In genomic region chr2:173400760-173401159, GRCh38 we compare ENCODE assay signal across 9 cellular contexts. TPM values are rescaled to one million over a fixed set of nuclear protein-coding genes. Genes with fewer than 3 reads are reported as not detected.
DNase-seq lines count a peak whose midpoint lies in the region; ATAC-seq, FAIRE-seq and TF ChIP-seq lines count a peak whose summit lies in the region.
"Had no signal": no experiment of that assay in that cellular context is flagged by ENCODE, and none has a peak within 500 bp of the region (broad histone marks: within the 10 kb centered on the region; RNA-seq: fewer than 3 reads in every experiment).

No MANE protein-coding gene starts in this region.

- peak; percentile 14 to 53; a peak in 2 of 4 replicates for TF ChIP-seq RAD21 in K562 (CRISPR knock-in tag; conservative IDR thresholded peaks at IDR 0.05 in 1 of 2, IDR thresholded peaks at IDR 0.05 in 1 of 2)

- H3K27me3 Mint-ChIP-seq in activated CD8-positive, alpha-beta T cell treated with anti-CD3 and anti-CD28 coated beads for 36 hours, result peaks cover 38% of the 10 kb centered on the region
- H3K27me3 Mint-ChIP-seq in activated CD8-positive, alpha-beta T cell treated with anti-CD3 and anti-CD28 coated beads, Interleukin-2, amount 10 ng/mL, durations not matched to agents 7 days and 5 days (ENCODE audit: low read depth), result peaks cover 50% of the 10 kb centered on the region
- H3K27me3 Mint-ChIP-seq in CD8-positive, alpha-beta memory T cell, result peaks cover 40 to 73% of the 10 kb centered on the region in 2 donors

- no peaks in the 10 kb centered on the region for H3K9me3 Mint-ChIP-seq in activated CD8-positive, alpha-beta T cell treated with anti-CD3 and anti-CD28 coated beads for 36 hours
- no peaks in the 10 kb centered on the region for H3K9me3 Mint-ChIP-seq in activated CD8-positive, alpha-beta T cell treated with anti-CD3 and anti-CD28 coated beads, Interleukin-2, amount 10 ng/mL, durations not matched to agents 7 days and 5 days (ENCODE audit: insufficient read depth)
- H3K9me3 Mint-ChIP-seq in CD8-positive, alpha-beta memory T cell, result no peaks in the 10 kb centered on the region

- BruUV-seq in K562 (replicated peaks; lab: Mats Ljungman, UMichigan), result no TSS peak

- H3K4me1 Mint-ChIP-seq in activated CD8-positive, alpha-beta T cell treated with anti-CD3 and anti-CD28 coated beads for 36 hours (ENCODE audit: low read depth), result peaks cover 4% of the 10 kb centered on the region
- peaks cover 7% of the 10 kb centered on the region for H3K4me1 Mint-ChIP-seq in activated CD8-positive, alpha-beta T cell treated with anti-CD3 and anti-CD28 coated beads, Interleukin-2, amount 10 ng/mL, durations not matched to agents 7 days and 5 days (ENCODE audit: low read depth)
- H3K4me1 Mint-ChIP-seq in CD8-positive, alpha-beta memory T cell, result peaks cover 4 to 9% (median 7%) of the 10 kb centered on the region in 3 donors

- FAIRE-seq in K562 (lab: Jason Lieb, UNC), result peak; percentile 66

- no peak overlapping the region for H3K4me3 Mint-ChIP-seq in activated CD8-positive, alpha-beta T cell treated with anti-CD3 and anti-CD28 coated beads for 36 hours
- H3K4me3 Mint-ChIP-seq in activated CD8-positive, alpha-beta T cell treated with anti-CD3 and anti-CD28 coated beads, Interleukin-2, amount 10 ng/mL, durations not matched to agents 7 days and 5 days, result no peak overlapping the region
- H3K4me3 Mint-ChIP-seq in CD8-positive, alpha-beta memory T cell, result no peak overlapping the region

- no peaks in the 10 kb centered on the region for H3K36me3 ChIP-seq in K562 (ENCODE audit: control insufficient read depth, insufficient read depth, low read length)
- H3K36me3 ChIP-seq in tibial nerve, result no peaks in the 10 kb centered on the region
- H3K36me3 ChIP-seq in CD8-positive, alpha-beta memory T cell (ENCODE audit: insufficient read depth, low read length), result no peaks in the 10 kb centered on the region
- H3K36me3 ChIP-seq: neutrophil had no signal

- peak; percentile 15 for DNase-seq in activated CD8-positive, alpha-beta T cell treated with anti-CD3 and anti-CD28 coated beads for 36 hours
- DNase-seq in activated CD8-positive, alpha-beta T cell treated with anti-CD3 and anti-CD28 coated beads, Interleukin-2, amount 10 ng/mL, durations not matched to agents 7 days and 5 days, result no peak
- DNase-seq in NCI-H1105 (lab: John Stamatoyannopoulos, UW), result peak; percentile 9
- peak in 3 of 4 experiments; percentile 24 to 61 (median 49) for DNase-seq in K562 (ENCODE audit: extremely low read depth in 1 of 4, low spot score in 3 of 4)
- DNase-seq in tibial nerve (ENCODE audit: low spot score in 2 of 2), result no peak
- DNase-seq in CD8-positive, alpha-beta memory T cell, result no peak
- DNase-seq in DMS114 treated with DMSO at 0.1 percent for 48 hours (lab: John Stamatoyannopoulos, UW; ENCODE audit: unreplicated experiment), result no peak

- no peaks in the 10 kb centered on the region for H3K79me2 ChIP-seq in K562 (ENCODE audit: control insufficient read depth, insufficient read depth, low read length)

- H3K4me1 ChIP-seq in K562 (replicated peaks in 1 of 2; ENCODE audit: control insufficient read depth in 2 of 2, insufficient read depth in 2 of 2, low read length in 2 of 2) (no peaks in the 10 kb centered on the region), tibial nerve (peaks cover 0 to 16% (median 4%) of the 10 kb centered on the region in 4 donors)
- H3K4me1 ChIP-seq in CD8-positive, alpha-beta memory T cell (ENCODE audit: insufficient read depth, low read length), result no peaks in the 10 kb centered on the region

- in situ Hi-C loops in K562 (cut with MboI), result loop anchor here (5.0 kb wide), 1 partner anchor 947 kb away; no protein-coding TSS in a partner anchor

- H3K36me3 Mint-ChIP-seq in activated CD8-positive, alpha-beta T cell treated with anti-CD3 and anti-CD28 coated beads for 36 hours (ENCODE audit: low read depth), result no peaks in the 10 kb centered on the region
- no peaks in the 10 kb centered on the region for H3K36me3 Mint-ChIP-seq in activated CD8-positive, alpha-beta T cell treated with anti-CD3 and anti-CD28 coated beads, Interleukin-2, amount 10 ng/mL, durations not matched to agents 7 days and 5 days (ENCODE audit: low read depth)
- no peaks in the 10 kb centered on the region for H3K36me3 Mint-ChIP-seq in CD8-positive, alpha-beta memory T cell

- H3K27ac Mint-ChIP-seq in activated CD8-positive, alpha-beta T cell treated with anti-CD3 and anti-CD28 coated beads for 36 hours, result no peak overlapping the region
- no peak overlapping the region for H3K27ac Mint-ChIP-seq in activated CD8-positive, alpha-beta T cell treated with anti-CD3 and anti-CD28 coated beads, Interleukin-2, amount 10 ng/mL, durations not matched to agents 7 days and 5 days
- H3K27ac Mint-ChIP-seq in CD8-positive, alpha-beta memory T cell, result no peak overlapping the region

- TF ChIP-seq EP300 in K562 (IDR thresholded peaks at IDR 0.05; ENCODE audit: low read length), result no peak
- no peak for TF ChIP-seq EP300 in tibial nerve (IDR thresholded peaks at IDR 0.05)

- POLR2A ChIA-PET in activated CD8-positive, alpha-beta T cell treated with anti-CD3 and anti-CD28 coated beads for 36 hours (lab: Charles Lee), result no interaction called here
- POLR2A ChIA-PET in activated CD8-positive, alpha-beta T cell treated with anti-CD3 and anti-CD28 coated beads, Interleukin-2, amount 10 ng/mL, durations not matched to agents 7 days and 5 days (lab: Charles Lee), result no interaction called here
- POLR2A ChIA-PET in K562 (lab: Yijun Ruan, JAX), result interaction anchor here (1.0 to 1.1 kb wide), 2 partner anchors 13 to 373 kb away, joined by 3 read pairs; no protein-coding TSS in a partner anchor
- POLR2A ChIA-PET in CD8-positive, alpha-beta memory T cell (lab: Charles Lee), result no interaction called here

- H3K4me2 ChIP-seq in K562 (ENCODE audit: insufficient read depth, low read length), result peak overlapping the region; percentile 30; the same call in 1 of the 2 replicates

- H3K9me3 ChIP-seq in K562 (replicated peaks; ENCODE audit: control insufficient read depth, insufficient read depth, low read depth, low read length) (no peaks in the 10 kb centered on the region), tibial nerve (no peaks in the 10 kb centered on the region)
- no peaks in the 10 kb centered on the region for H3K9me3 ChIP-seq in CD8-positive, alpha-beta memory T cell (ENCODE audit: low read length)
- H3K9me3 ChIP-seq: neutrophil had no signal

- no peak for TF ChIP-seq POLR2A in K562 (conservative IDR thresholded peaks at IDR 0.05)
- no peak for TF ChIP-seq POLR2A in tibial nerve (IDR thresholded peaks at IDR 0.05)

- H3K4me3 ChIP-seq in K562 (no peak overlapping the region), tibial nerve (no peak overlapping the region)
- H3K4me3 ChIP-seq in CD8-positive, alpha-beta memory T cell (ENCODE audit: low read length), result no peak overlapping the region

- H2AFZ ChIP-seq in K562 (ENCODE audit: low read depth, low read length), result 0 out of 2 replicates have a peak overlapping the region, but pooled peaks have one; percentile 4

- WGBS in K562 (ENCODE audit: insufficient coverage, low coverage, missing lambda C conversion rate), result 2% methylated on average over 4 of the region's 4 CpGs
- 16 to 38% methylated on average over 4 of the region's 4 CpGs for WGBS in tibial nerve, 2 donors

- TF ChIP-seq CTCF in activated CD8-positive, alpha-beta T cell treated with anti-CD3 and anti-CD28 coated beads for 36 hours (IDR thresholded peaks at IDR 0.05), result peak; percentile 38
- TF ChIP-seq CTCF in K562 (IDR thresholded peaks at IDR 0.05 in 2 of 3, conservative IDR thresholded peaks at IDR 0.05 in 1 of 3; ENCODE audit: insufficient read depth in 2 of 3, low read depth in 1 of 3, low read length in 3 of 3), result peak; percentile 57 to 61 (median 59)
- peak in 3 of 5 experiments; percentile 13 to 23 (median 13) for TF ChIP-seq CTCF in tibial nerve (IDR thresholded peaks at IDR 0.05)

- no peaks in the 10 kb centered on the region for H3K9me1 ChIP-seq in K562 (ENCODE audit: control insufficient read depth, insufficient read depth, low read length)

- H3K27me3 ChIP-seq in K562 (ENCODE audit: control insufficient read depth in 2 of 2, insufficient read depth in 2 of 2, low read length in 2 of 2), result peaks cover 36 to 50% of the 10 kb centered on the region in 2 experiments
- peaks cover 0 to 83% of the 10 kb centered on the region in 2 donors for H3K27me3 ChIP-seq in tibial nerve
- H3K27me3 ChIP-seq in CD8-positive, alpha-beta memory T cell (ENCODE audit: insufficient read depth, low read length, poor library complexity, severe bottlenecking), result peaks cover 27% of the 10 kb centered on the region

- intact Hi-C loops in activated CD8-positive, alpha-beta T cell treated with anti-CD3 and anti-CD28 coated beads for 36 hours (cut with micrococcal nuclease), result loop anchor here (5.0 kb wide), 2 partner anchors 642 to 942 kb away; no protein-coding TSS in a partner anchor
- intact Hi-C loops in K562 (cut with micrococcal nuclease), result loop anchor here (2.0 to 5.0 kb wide), 2 partner anchors 374 to 652 kb away; no protein-coding TSS in a partner anchor

- CTCF ChIA-PET in activated CD8-positive, alpha-beta T cell treated with anti-CD3 and anti-CD28 coated beads for 36 hours (lab: Charles Lee), result interaction anchor here (0.6 to 3.2 kb wide), 15 partner anchors 16 to 943 kb away, joined by 3 to 11 read pairs (median 3); no protein-coding TSS in a partner anchor
- CTCF ChIA-PET in activated CD8-positive, alpha-beta T cell treated with anti-CD3 and anti-CD28 coated beads, Interleukin-2, amount 10 ng/mL, durations not matched to agents 7 days and 5 days (lab: Charles Lee), result interaction anchor here (1.1 to 3.9 kb wide), 11 partner anchors 20 to 949 kb away, joined by 3 to 34 read pairs (median 7); no protein-coding TSS in a partner anchor
- CTCF ChIA-PET in K562 (lab: Yijun Ruan, JAX; ENCODE audit: low intra/inter-chr PET ratio), result interaction anchor here (2.2 to 3.8 kb wide), 2 partner anchors 167 to 945 kb away, joined by 4 to 11 read pairs; no protein-coding TSS in a partner anchor
- CTCF ChIA-PET in CD8-positive, alpha-beta memory T cell (lab: Charles Lee), result interaction anchor here (1.2 to 5.5 kb wide), 5 partner anchors 12 to 944 kb away, joined by 3 to 47 read pairs (median 3); no protein-coding TSS in a partner anchor

- no peaks in the 10 kb centered on the region for H4K20me1 ChIP-seq in K562 (replicated peaks; ENCODE audit: control insufficient read depth, insufficient read depth, low read length)

- H3K27ac ChIP-seq in K562 (ENCODE audit: extremely low read depth, low read depth, low read length) (no peak overlapping the region), tibial nerve (no peak overlapping the region)
- H3K27ac ChIP-seq in CD8-positive, alpha-beta memory T cell (ENCODE audit: low read depth, low read length), result no peak overlapping the region
- H3K27ac ChIP-seq: neutrophil had no signal

- H3K9ac ChIP-seq in K562 (ENCODE audit: insufficient read depth in 1 of 2, low read depth in 2 of 2, low read length in 2 of 2), result no peak overlapping the region

- ATAC-seq in activated CD8-positive, alpha-beta T cell treated with anti-CD3 and anti-CD28 coated beads for 36 hours, result no peak
- ATAC-seq in activated CD8-positive, alpha-beta T cell treated with anti-CD3 and anti-CD28 coated beads, Interleukin-2, amount 10 ng/mL, durations not matched to agents 7 days and 5 days, result no peak
- ATAC-seq in K562, result peak; percentile 83
- no peak for ATAC-seq in GM19328 (IDR thresholded peaks at IDR 0.05; ENCODE audit: unreplicated experiment)

RNA-seq across cellular contexts. Expression of gene CDCA7, which starts 46.1 kb away (rescaled TPM):
- 10 to 100 TPM; 88.5 to 91.7 TPM for total RNA-seq in activated CD8-positive, alpha-beta T cell treated with anti-CD3 and anti-CD28 coated beads for 36 hours
- 100 to 1,000 TPM; 115 to 119 TPM for total RNA-seq in activated CD8-positive, alpha-beta T cell treated with anti-CD3 and anti-CD28 coated beads, Interleukin-2, amount 10 ng/mL, durations not matched to agents 7 days and 5 days
- 62.9 and 117 TPM in 2 replicates for total RNA-seq in K562 (2011; cell fraction: chromatin; rRNA removed; ENCODE audit: low replicate concordance)
- 32.5 and 35.9 TPM in 2 replicates for total RNA-seq in K562 (2011; cell fraction: nucleolus; rRNA removed)
- total RNA-seq in K562 (2011; cell fraction: nucleoplasm; rRNA removed), result 55.9 and 67.6 TPM in 2 replicates
- 43.8 and 57.6 TPM in 2 replicates for total RNA-seq in K562 (2014; rRNA removed)
- 51.0 and 51.8 TPM in 2 replicates for total RNA-seq in K562 (2014; rRNA removed; fragmentation: Illumina TruSeq; extraction: Trizol)
- total RNA-seq in K562 (2015; rRNA removed; fragmentation: Illumina TruSeq; extraction: Trizol), result 45.8 and 48.0 TPM in 2 replicates
- total RNA-seq in K562 (2021), result 65.8 and 66.8 TPM in 2 replicates
- polyA plus RNA-seq in K562 (2011; rRNA removed), result 121 and 122 TPM in 2 replicates
- polyA plus RNA-seq in K562 (2011; cell fraction: cytosol; rRNA removed), result 47.5 and 73.0 TPM in 2 replicates
- polyA plus RNA-seq in K562 (2011; cell fraction: nucleus; rRNA removed), result 257 and 276 TPM in 2 replicates
- polyA plus RNA-seq in K562 (2012), result 30.0 and 43.1 TPM in 2 replicates
- polyA plus RNA-seq in K562 (2014; fragmentation: Illumina TruSeq; extraction: Trizol), result 69.3 and 80.4 TPM in 2 replicates
- 10 to 100 TPM; 28.5 to 41.4 TPM for polyA plus RNA-seq in K562 (2014; fragmentation: Nextera tagmentation; extraction: Ambion mirVana)
- polyA plus RNA-seq in K562 (2014; rRNA removed), result 87.4 and 88.8 TPM in 2 replicates
- polyA minus RNA-seq in K562 (2011; rRNA and poly(A)+ RNA removed), result 54.5 and 61.8 TPM in 2 replicates
- polyA minus RNA-seq in K562 (2011; cell fraction: cytosol; rRNA and poly(A)+ RNA removed), result 41.7 and 43.2 TPM in 2 replicates
- polyA minus RNA-seq in K562 (2011; cell fraction: nucleus; rRNA and poly(A)+ RNA removed), result 32.2 and 47.1 TPM in 2 replicates
- total RNA-seq in tibial nerve, result 1 to 10 TPM in 2 of 4 donors, not detected in 2; 1.3 to 1.8 TPM
- total RNA-seq in CD8-positive, alpha-beta memory T cell, result 10 to 100 TPM; 23.5 to 25.9 TPM
- 5.0 TPM for polyA plus RNA-seq in CD8-positive, alpha-beta memory T cell

Comparison
In these comparisons a context has a peak if more than half of its experiments do, and no peak if none do; other contexts are left out.
1. DNase-seq: peak in activated CD8-positive, alpha-beta T cell treated with anti-CD3 and anti-CD28 coated beads for 36 hours (single experiment), NCI-H1105 (single experiment) and K562 (3 of 4); none in activated CD8-positive, alpha-beta T cell treated with anti-CD3 and anti-CD28 coated beads, Interleukin-2, amount 10 ng/mL, durations not matched to agents 7 days and 5 days (single experiment), tibial nerve (0 of 2), CD8-positive, alpha-beta memory T cell (0 of 5) and DMS114 treated with DMSO at 0.1 percent for 48 hours (single experiment).
2. RNA of gene CDCA7, which starts 46.1 kb away (total RNA-seq): 115 to 119 TPM in activated CD8-positive, alpha-beta T cell treated with anti-CD3 and anti-CD28 coated beads, Interleukin-2, amount 10 ng/mL, durations not matched to agents 7 days and 5 days, 88.5 to 91.7 TPM in activated CD8-positive, alpha-beta T cell treated with anti-CD3 and anti-CD28 coated beads for 36 hours, 32.5 to 117 TPM in K562 and 23.5 to 25.9 TPM in CD8-positive, alpha-beta memory T cell; 1.3 to 1.8 TPM in tibial nerve; every median in the first group is over 4 times any median in the second.
3. Peak in every context shown above with its lines, with median percentiles within 50 percentile points of each other: CTCF ChIP-seq.